ENCODE assay signal across 7 cellular contexts in genomic region chr17:33778505-33779398, GRCh38.
DNase-seq lines count a peak whose midpoint lies in the region; ATAC-seq and FAIRE-seq lines count a peak whose summit lies in the region.

No MANE protein-coding gene starts in this region.

- ATAC-seq in left colon (peak; percentile 45), GM21423 (IDR thresholded peaks at IDR 0.05; ENCODE audit: unreplicated experiment) (no peak)

- peak; percentile 71 for DNase-seq in Daoy (ENCODE audit: low read depth)
- DNase-seq in HTR-8/SVneo (ENCODE audit: insufficient read length, low spot score) = peak; percentile 46
- DNase-seq in RKO (ENCODE audit: low spot score) = peak; percentile 68
- peak in 36 of 61 donors; percentile 1 to 79 (median 8) for DNase-seq in caudate nucleus (lab: John Stamatoyannopoulos, UW)
- DNase-seq in left colon = peak in 1 of 2 donors; percentile 16
- DNase-seq in stimulated activated CD4-positive, alpha-beta T cell treated with anti-CD3 and anti-CD28 coated beads, TNF-alpha, amount 100 ng/mL, for 1 hour (ENCODE audit: low read depth in 3 of 3, low spot score in 1 of 3) = peak in 2 of 3 donors; percentile 2 to 7

- H3K27ac ChIP-seq in caudate nucleus (ENCODE audit: low read depth, low read length) = no peak overlapping the region

- no peak for FAIRE-seq in HTR-8/SVneo (lab: Jason Lieb, UNC)

- intact Hi-C loops in left colon (cut with DNase I, micrococcal nuclease) = loop anchor here in 1 of 2 donors (10.0 kb wide), 1 partner anchor 366 kb away; no protein-coding TSS in a partner anchor
